ENCODE assay signal across 1 cellular context in the genomic region with DNA sequence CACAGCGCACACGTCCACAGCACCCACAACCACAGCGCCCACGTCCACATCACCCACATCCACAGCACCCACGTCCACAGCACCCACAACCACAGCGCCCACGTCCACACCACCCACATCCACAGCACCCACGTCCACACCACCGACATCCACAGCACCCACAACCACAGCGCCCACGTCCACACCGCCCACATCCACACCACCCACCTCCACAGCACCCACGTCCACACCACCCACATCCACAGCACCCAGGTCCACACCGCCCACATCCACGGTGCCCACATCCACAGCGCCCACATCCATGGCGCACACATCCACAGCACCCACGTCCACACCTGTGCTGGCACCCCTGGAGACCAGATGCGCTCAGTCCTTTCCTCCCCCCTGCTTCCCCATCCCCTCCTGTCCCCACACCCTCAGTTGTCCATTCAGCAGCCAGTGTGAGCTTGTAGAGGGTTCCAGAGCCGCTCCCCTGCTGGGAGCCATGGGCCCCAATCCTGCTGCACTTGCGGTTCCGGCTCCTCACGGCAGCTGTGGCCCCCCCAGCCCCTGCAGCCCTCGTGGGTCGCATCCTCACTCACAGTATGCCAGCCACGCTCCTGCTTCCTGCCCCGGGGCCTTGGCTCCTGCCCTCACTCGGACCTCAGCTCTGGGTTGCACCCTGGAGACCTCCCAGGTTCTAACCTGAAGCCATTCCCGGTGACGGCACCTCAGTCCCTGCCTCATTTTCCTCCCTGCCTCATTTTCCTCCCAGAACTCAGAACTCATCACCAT.
TF ChIP-seq lines count a peak whose summit lies in the region.

No MANE protein-coding gene starts in this region.

TF ChIP-seq in WTC11, 78 proteins besides CTCF, POLR2A, EP300 and RAD21 (continued from another document):
- TF ChIP-seq TCF7 (CRISPR knock-in tag; IDR thresholded peaks at IDR 0.05; ENCODE audit: low read depth), result no peak
- no peak for TF ChIP-seq ZNF232 (CRISPR knock-in tag; IDR thresholded peaks at IDR 0.05)
- TF ChIP-seq NFATC4 (CRISPR knock-in tag; IDR thresholded peaks at IDR 0.05), result no peak
- TF ChIP-seq RORB (CRISPR knock-in tag; IDR thresholded peaks at IDR 0.05), result no peak
- no peak for TF ChIP-seq KAT7 (CRISPR knock-in tag; IDR thresholded peaks at IDR 0.05; ENCODE audit: borderline replicate concordance)
- no peak for TF ChIP-seq ZNF121 (CRISPR knock-in tag; IDR thresholded peaks at IDR 0.05)
- TF ChIP-seq EMX1 (CRISPR knock-in tag; IDR thresholded peaks at IDR 0.05), result no peak
